Comparison of ENCODE assay signal across 8 cellular contexts in the genomic region with DNA sequence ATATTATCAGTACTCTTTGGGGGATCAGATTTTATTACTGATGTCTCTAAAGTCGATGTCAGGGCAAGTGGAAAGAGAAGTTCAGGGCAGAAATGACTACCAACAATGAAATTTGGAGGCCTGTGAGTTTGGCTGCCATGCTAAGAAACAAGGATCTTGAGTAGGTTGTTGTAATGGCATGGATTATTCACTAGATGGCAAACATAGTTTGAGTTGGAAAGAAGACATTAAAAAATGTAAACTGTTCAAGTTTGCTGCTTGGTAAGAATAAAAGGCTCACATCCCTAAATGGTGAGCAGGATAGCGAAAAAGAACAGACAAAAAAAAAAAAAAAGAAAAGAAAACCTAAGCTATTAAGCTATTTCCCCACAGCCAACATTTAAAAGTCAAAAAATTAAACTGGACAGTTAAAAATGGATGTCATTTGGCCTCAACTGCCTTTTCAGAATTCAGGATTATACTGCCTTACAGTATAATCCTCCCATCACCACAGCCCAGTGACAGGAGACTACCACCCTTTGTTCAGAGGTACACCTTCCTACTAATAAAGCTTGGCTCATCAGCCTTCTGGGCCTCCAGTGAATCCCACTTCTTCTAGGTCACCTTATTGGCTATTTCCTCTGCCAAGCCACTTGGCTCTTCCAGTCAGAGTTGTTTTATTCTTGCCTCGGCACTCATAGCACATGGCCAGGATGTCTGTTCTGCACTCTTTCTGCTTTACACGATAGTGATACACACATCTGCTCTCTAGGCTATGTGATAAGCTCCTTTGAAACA.
DNase-seq lines count a peak whose midpoint lies in the region; ATAC-seq, FAIRE-seq and TF ChIP-seq lines count a peak whose summit lies in the region.

No MANE protein-coding gene starts in this region.

- in situ Hi-C loops in ACHN (cut with HindIII; ENCODE audit: low pct_ligation_motif_present, low pct_unique_long_range_greater_than_20kb, low sequenced_read_pairs) = no loop called here

- intact Hi-C loops in left ventricle myocardium superior (cut with micrococcal nuclease) = no loop called here

- H3K27me3 ChIP-seq in smooth muscle cell (ENCODE audit: low read depth) = no peaks in the 10 kb centered on the region

- no peaks in the 10 kb centered on the region for H3K4me1 ChIP-seq in smooth muscle cell (ENCODE audit: low read depth)

- DNase-seq in ACHN (peak; percentile 55), GM12891 (ENCODE audit: insufficient read length, low spot score) (peak; percentile 21), NCI-H146 treated with DMSO at 0.1 percent for 48 hours (lab: John Stamatoyannopoulos, UW; ENCODE audit: unreplicated experiment) (peak; percentile 77), left ventricle myocardium superior (no peak), smooth muscle cell (lab: John Stamatoyannopoulos, UW; ENCODE audit: unreplicated experiment) (no peak)
- no peak for DNase-seq in stimulated activated CD4-positive, alpha-beta T cell treated with anti-CD3 and anti-CD28 coated beads, Interleukin-4, amount 100 ng/mL, for 4 hours

- H3K79me2 ChIP-seq in smooth muscle cell (ENCODE audit: low read depth) = no peaks in the 10 kb centered on the region

- H3K9me3 ChIP-seq in smooth muscle cell (replicated peaks; ENCODE audit: low read depth) = no peaks in the 10 kb centered on the region

- TF ChIP-seq CTCF in WI38 (IDR thresholded peaks at IDR 0.05; ENCODE audit: low read depth, low read length) (peak; percentile 35; the same call in 1 of the 2 replicates), smooth muscle cell (IDR thresholded peaks at IDR 0.05; ENCODE audit: borderline replicate concordance, insufficient read depth, poor library complexity, severe bottlenecking) (peak; percentile 59)

- peak; percentile 85 for ATAC-seq in left ventricle myocardium superior
- ATAC-seq in GM19455 (IDR thresholded peaks at IDR 0.05; ENCODE audit: unreplicated experiment) = no peak

- peak; percentile 82 for FAIRE-seq in GM12891 (lab: Jason Lieb, UNC)

- TF ChIP-seq POLR2A in GM12891 (IDR thresholded peaks at IDR 0.05; ENCODE audit: low read depth, low read length) = no peak

- no peak overlapping the region for H3K9ac ChIP-seq in smooth muscle cell (ENCODE audit: low read depth)

- H3F3A ChIP-seq in smooth muscle cell (ENCODE audit: low read depth) = no peaks in the 10 kb centered on the region

- H3K4me3 ChIP-seq in WI38 (ENCODE audit: low read depth, low read length) (no peak overlapping the region), smooth muscle cell (no peak overlapping the region)

- H3K4me2 ChIP-seq in smooth muscle cell = peak overlapping the region; percentile 64

- no peaks in the 10 kb centered on the region for H4K20me1 ChIP-seq in smooth muscle cell (ENCODE audit: low read depth)

- H3K27ac ChIP-seq in smooth muscle cell (ENCODE audit: low read depth) = peak overlapping the region; percentile 35

- H3K36me3 ChIP-seq in smooth muscle cell (ENCODE audit: low read depth) = no peaks in the 10 kb centered on the region

- H2AFZ ChIP-seq in smooth muscle cell (ENCODE audit: low read depth) = no peak overlapping the region

- 44% methylated on average over 4 of the region's 4 CpGs for WGBS in smooth muscle cell (ENCODE audit: low lambda C conversion rate)

TF ChIP-seq in GM12891, 5 proteins besides CTCF, POLR2A, EP300 and RAD21:
- no peak for TF ChIP-seq TAF1 (IDR thresholded peaks at IDR 0.05; ENCODE audit: low read depth, low read length)
- no peak for TF ChIP-seq PAX5 (IDR thresholded peaks at IDR 0.05; ENCODE audit: insufficient read depth, low read length, severe bottlenecking)
- no peak for TF ChIP-seq POU2F2 (IDR thresholded peaks at IDR 0.05; ENCODE audit: low read depth, low read length)
- no peak for TF ChIP-seq SPI1 (IDR thresholded peaks at IDR 0.05; ENCODE audit: low read depth, low read length)
- TF ChIP-seq POLR2AphosphoS5 (IDR thresholded peaks at IDR 0.05; ENCODE audit: low read depth, low read length) = no peak

Comparison
In these comparisons a context has a peak if more than half of its experiments do, and no peak if none do; other contexts are left out.
1. DNase-seq: peak in ACHN (single experiment), GM12891 (single experiment) and NCI-H146 treated with DMSO at 0.1 percent for 48 hours (single experiment); none in left ventricle myocardium superior (single experiment), smooth muscle cell (single experiment) and stimulated activated CD4-positive, alpha-beta T cell treated with anti-CD3 and anti-CD28 coated beads, Interleukin-4, amount 100 ng/mL, for 4 hours (0 of 2).